Comparison of ENCODE assay signal across 9 cellular contexts in the genomic region with DNA sequence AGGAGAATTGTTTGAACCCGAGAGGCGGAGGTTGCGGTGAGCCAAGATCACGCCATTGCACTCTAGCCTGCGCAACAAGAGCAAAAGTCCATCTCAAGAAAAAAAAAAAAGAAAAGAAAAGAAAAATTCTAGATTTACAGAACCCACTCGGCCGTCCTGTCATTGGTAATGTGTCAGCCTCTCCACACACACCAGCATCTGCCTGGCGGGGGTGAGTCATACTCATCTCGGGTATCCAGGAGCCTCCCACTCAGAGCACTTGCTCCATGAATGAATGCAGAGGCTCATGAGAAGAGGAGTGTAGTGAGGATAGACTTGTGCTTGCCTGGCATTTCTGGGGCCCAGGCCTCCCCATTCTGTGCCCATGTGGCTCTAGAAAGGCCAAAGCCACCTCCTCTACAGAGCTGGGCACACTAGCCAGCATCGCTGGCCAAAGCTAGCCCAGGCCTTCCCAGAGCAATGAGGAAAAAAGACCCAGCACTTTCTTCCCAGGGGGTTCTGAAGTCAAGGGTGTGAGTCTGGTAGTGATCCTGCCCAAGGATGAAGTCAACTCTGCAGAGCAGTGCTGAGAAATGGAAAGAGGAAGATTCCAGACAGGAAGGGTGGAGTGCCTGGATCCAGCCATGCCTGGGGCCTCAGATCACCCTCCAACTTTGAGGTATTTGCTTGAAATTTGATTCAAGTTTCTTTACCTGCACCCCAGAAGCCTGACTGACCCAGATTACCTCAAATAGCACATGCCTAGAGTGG. TPM values are rescaled to one million over a fixed set of nuclear protein-coding genes. Genes with fewer than 3 reads are reported as not detected.
A peak's percentile ranks its signal among the peaks of the same experiment; 100 is the strongest.
DNase-seq lines count a peak whose midpoint lies in the region; ATAC-seq and TF ChIP-seq lines count a peak whose summit lies in the region.
"Had no signal": no experiment of that assay in that cellular context is flagged by ENCODE, and none has a peak within 500 bp of the region (broad histone marks: within the 10 kb centered on the region; RNA-seq: fewer than 3 reads in every experiment).

No MANE protein-coding gene starts in this region.

- intact Hi-C loops in A673 (cut with micrococcal nuclease; ENCODE audit: unreplicated experiment): no loop called here
- intact Hi-C loops in activated CD8-positive, alpha-beta T cell treated with anti-CD3 and anti-CD28 coated beads for 36 hours (cut with micrococcal nuclease): no loop called here
- intact Hi-C loops in colonic mucosa (cut with DNase I): no loop called here

- H3K27ac Mint-ChIP-seq in HFFc6: peak overlapping the region; percentile 69
- H3K27ac Mint-ChIP-seq in activated CD8-positive, alpha-beta T cell treated with anti-CD3 and anti-CD28 coated beads for 36 hours: no peak overlapping the region
- H3K27ac Mint-ChIP-seq: activated naive CD8-positive, alpha-beta T cell had no signal

- peak; percentile 70 for DNase-seq in A673 (ENCODE audit: low spot score)
- peak; percentile 87 for DNase-seq in HFFc6
- DNase-seq in activated CD8-positive, alpha-beta T cell treated with anti-CD3 and anti-CD28 coated beads for 36 hours: peak; percentile 13
- peak; percentile 70 for DNase-seq in right atrium auricular region (ENCODE audit: low spot score)
- DNase-seq in LoVo (ENCODE audit: low spot score): no peak
- DNase-seq in colonic mucosa: no peak
- DNase-seq in NCI-H748 (lab: John Stamatoyannopoulos, UW; ENCODE audit: unreplicated experiment): no peak

- H3K4me3 ChIP-seq in A673 (ENCODE audit: low read depth, low read length, poor library complexity, severe bottlenecking) (no peak overlapping the region), right atrium auricular region (no peak overlapping the region), colonic mucosa (no peak overlapping the region)

- CTCF ChIA-PET in A673 (lab: Charles Lee): interaction anchor here (0.7 kb wide), 1 partner anchor 389 kb away, joined by 3 read pairs; no protein-coding TSS in a partner anchor
- CTCF ChIA-PET in activated CD8-positive, alpha-beta T cell treated with anti-CD3 and anti-CD28 coated beads for 36 hours (lab: Charles Lee): no interaction called here

- H3K36me3 Mint-ChIP-seq in HFFc6 (ENCODE audit: low read depth): peaks cover 3% of the 10 kb centered on the region; the same call in 1 of the 2 replicates
- H3K36me3 Mint-ChIP-seq in activated CD8-positive, alpha-beta T cell treated with anti-CD3 and anti-CD28 coated beads for 36 hours (ENCODE audit: low read depth): peaks cover 2% of the 10 kb centered on the region
- H3K36me3 Mint-ChIP-seq: activated naive CD8-positive, alpha-beta T cell had no signal

- H3K4me1 ChIP-seq in A673 (ENCODE audit: insufficient read depth, low read length, poor library complexity, severe bottlenecking) (peaks cover 19% of the 10 kb centered on the region), right atrium auricular region (no peaks in the 10 kb centered on the region), colonic mucosa (no peaks in the 10 kb centered on the region)

- BruUV-seq in A673 (replicated peaks; lab: Mats Ljungman, UMichigan): no TSS peak

- H3K9me3 Mint-ChIP-seq in HFFc6: no peaks in the 10 kb centered on the region
- H3K9me3 Mint-ChIP-seq in activated CD8-positive, alpha-beta T cell treated with anti-CD3 and anti-CD28 coated beads for 36 hours: no peaks in the 10 kb centered on the region

- peaks cover 5% of the 10 kb centered on the region; the same call in 1 of the 2 replicates for H3K27me3 Mint-ChIP-seq in HFFc6 (ENCODE audit: insufficient read depth)
- no peaks in the 10 kb centered on the region for H3K27me3 Mint-ChIP-seq in activated CD8-positive, alpha-beta T cell treated with anti-CD3 and anti-CD28 coated beads for 36 hours
- H3K27me3 Mint-ChIP-seq: activated naive CD8-positive, alpha-beta T cell had no signal

- TF ChIP-seq CTCF in A673 (conservative IDR thresholded peaks at IDR 0.05; ENCODE audit: low read depth, low read length): no peak
- no peak for TF ChIP-seq CTCF in HFFc6 (IDR thresholded peaks at IDR 0.05)
- TF ChIP-seq CTCF in activated CD8-positive, alpha-beta T cell treated with anti-CD3 and anti-CD28 coated beads for 36 hours (IDR thresholded peaks at IDR 0.05): no peak
- TF ChIP-seq CTCF in right atrium auricular region (IDR thresholded peaks at IDR 0.05): no peak
- no peak for TF ChIP-seq CTCF in colonic mucosa (IDR thresholded peaks at IDR 0.05)

- H3K27ac ChIP-seq in A673 (ENCODE audit: low read depth, low read length, poor library complexity, severe bottlenecking): no peak overlapping the region
- peak overlapping the region in 1 of 2 donors; percentile 24 for H3K27ac ChIP-seq in right atrium auricular region
- H3K27ac ChIP-seq in colonic mucosa: no peak overlapping the region

- H3K9me3 ChIP-seq in A673 (ENCODE audit: low read depth, low read length, poor library complexity, severe bottlenecking) (no peaks in the 10 kb centered on the region), right atrium auricular region (no peaks in the 10 kb centered on the region), colonic mucosa (no peaks in the 10 kb centered on the region)

- peak overlapping the region; percentile 62 for H3K4me3 Mint-ChIP-seq in HFFc6
- H3K4me3 Mint-ChIP-seq in activated CD8-positive, alpha-beta T cell treated with anti-CD3 and anti-CD28 coated beads for 36 hours: no peak overlapping the region
- H3K4me3 Mint-ChIP-seq: activated naive CD8-positive, alpha-beta T cell had no signal

- no peaks in the 10 kb centered on the region for H3K27me3 ChIP-seq in A673 (replicated peaks; ENCODE audit: insufficient read depth, low read depth, low read length, poor library complexity)
- H3K27me3 ChIP-seq in right atrium auricular region: no peaks in the 10 kb centered on the region
- H3K27me3 ChIP-seq in colonic mucosa: no peaks in the 10 kb centered on the region

- peaks cover 38% of the 10 kb centered on the region for H3K4me1 Mint-ChIP-seq in HFFc6 (ENCODE audit: low read depth)
- peaks cover 2% of the 10 kb centered on the region for H3K4me1 Mint-ChIP-seq in activated CD8-positive, alpha-beta T cell treated with anti-CD3 and anti-CD28 coated beads for 36 hours (ENCODE audit: low read depth)

- POLR2A ChIA-PET in A673 (lab: Charles Lee; ENCODE audit: low non-redundant PET): no interaction called here
- POLR2A ChIA-PET in activated CD8-positive, alpha-beta T cell treated with anti-CD3 and anti-CD28 coated beads for 36 hours (lab: Charles Lee): no interaction called here

- H3K36me3 ChIP-seq in A673 (ENCODE audit: insufficient read depth, low read length, poor library complexity, severe bottlenecking): no peaks in the 10 kb centered on the region
- H3K36me3 ChIP-seq in right atrium auricular region: no peaks in the 10 kb centered on the region
- H3K36me3 ChIP-seq in colonic mucosa: no peaks in the 10 kb centered on the region

- H3K9ac ChIP-seq in colonic mucosa (ENCODE audit: low read depth in 2 of 2, low read length in 2 of 2): no peak overlapping the region

- ATAC-seq in activated CD8-positive, alpha-beta T cell treated with anti-CD3 and anti-CD28 coated beads for 36 hours: no peak
- ATAC-seq in GM19324 (IDR thresholded peaks at IDR 0.05; ENCODE audit: low FRiP score, unreplicated experiment): no peak

RNA-seq across cellular contexts. Expression of a gene that starts 31.2 kb away (rescaled TPM):
- total RNA-seq in A673 (2021) (163 and 171 TPM in 2 replicates), right atrium auricular region (100 to 1,000 TPM; 185 to 201 TPM), colonic mucosa (100 to 1,000 TPM in 1 of 2 donors, 10 to 100 TPM in 1; 78.1 to 112 TPM)
- 100 to 1,000 TPM; 179 to 204 (median 189) TPM for total RNA-seq in HFFc6 (2021; fragmentation: NEBNext Ultra II Directional; extraction: Animal tissue kit (Norgen Biotek cat#: 25700))
- total RNA-seq in activated CD8-positive, alpha-beta T cell treated with anti-CD3 and anti-CD28 coated beads for 36 hours: 100 to 1,000 TPM in 1 of 2 experiments, 10 to 100 TPM in 1; 97.5 to 101 TPM

RNA-seq across cellular contexts. Expression of a gene that starts 35.0 kb away (rescaled TPM):
- total RNA-seq in A673 (2021) (48.6 and 51.0 TPM in 2 replicates), right atrium auricular region (10 to 100 TPM; 21.3 to 53.2 TPM), colonic mucosa (10 to 100 TPM; 37.1 to 41.5 TPM)
- 10 to 100 TPM; 38.7 to 54.8 (median 46.9) TPM for total RNA-seq in HFFc6 (2021; fragmentation: NEBNext Ultra II Directional; extraction: Animal tissue kit (Norgen Biotek cat#: 25700))
- total RNA-seq in activated CD8-positive, alpha-beta T cell treated with anti-CD3 and anti-CD28 coated beads for 36 hours: 10 to 100 TPM; 40.3 to 45.6 TPM

RNA-seq across cellular contexts. Expression of a gene that starts 35.3 kb away (rescaled TPM):
- total RNA-seq in A673 (2021) (35.4 and 39.8 TPM in 2 replicates), right atrium auricular region (10 to 100 TPM; 16.1 to 17.7 TPM), colonic mucosa (10 to 100 TPM; 26.8 to 29.7 TPM)
- total RNA-seq in HFFc6 (2021; fragmentation: NEBNext Ultra II Directional; extraction: Animal tissue kit (Norgen Biotek cat#: 25700)): 10 to 100 TPM; 22.6 to 25.8 (median 23.6) TPM
- total RNA-seq in activated CD8-positive, alpha-beta T cell treated with anti-CD3 and anti-CD28 coated beads for 36 hours: 10 to 100 TPM; 28.8 to 29.6 TPM

Comparison
In these comparisons a context has a peak if more than half of its experiments do, and no peak if none do; other contexts are left out.
1. DNase-seq: peak in A673 (single experiment), HFFc6 (single experiment), activated CD8-positive, alpha-beta T cell treated with anti-CD3 and anti-CD28 coated beads for 36 hours (single experiment) and right atrium auricular region (single experiment); none in LoVo (single experiment), colonic mucosa (single experiment) and NCI-H748 (single experiment).